ENCODE assay signal across 8 cellular contexts in the genomic region with DNA sequence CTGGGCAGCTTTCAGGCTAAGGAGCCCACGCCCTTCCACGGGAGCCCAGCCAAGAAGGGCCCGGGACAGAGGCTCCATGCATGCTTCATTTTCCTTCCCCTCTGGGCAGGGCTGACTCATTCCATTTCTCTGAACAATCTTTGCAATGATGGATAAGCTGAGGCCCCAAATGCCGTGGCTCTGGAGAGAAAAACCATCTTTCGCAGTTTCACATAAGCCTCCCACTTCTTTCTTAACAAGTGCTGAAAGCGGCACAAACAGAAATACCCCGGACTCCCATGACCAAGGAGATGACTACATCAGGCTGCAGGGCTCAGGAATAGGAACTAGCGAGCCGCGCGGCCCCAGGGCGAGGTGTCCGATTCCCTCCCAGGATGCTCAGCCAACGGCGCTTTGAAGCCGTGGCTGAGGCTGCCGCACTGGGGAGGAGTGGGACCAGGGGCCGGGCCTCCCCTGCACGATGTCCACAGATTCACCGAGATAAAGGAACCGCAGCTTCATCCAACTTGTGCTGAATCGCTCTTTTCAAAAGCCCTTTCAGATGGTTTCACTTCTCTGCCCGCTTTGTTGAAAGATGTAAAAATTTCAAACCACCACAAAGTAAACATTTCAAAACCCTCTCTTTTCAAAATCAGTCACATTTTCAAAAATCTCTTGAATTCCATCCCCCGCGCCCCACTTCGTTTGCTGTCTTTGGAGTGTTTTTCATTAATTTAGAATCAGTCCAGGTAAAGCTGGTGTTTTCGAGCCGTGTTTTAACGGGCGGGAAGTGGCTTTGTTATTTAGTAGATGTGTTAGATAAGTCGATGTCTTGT.
DNase-seq lines count a peak whose midpoint lies in the region; ATAC-seq and TF ChIP-seq lines count a peak whose summit lies in the region.

No MANE protein-coding gene starts in this region.

- peaks cover 0 to 73% (median 25%) of the 10 kb centered on the region in 3 donors for H3K27me3 ChIP-seq in psoas muscle (ENCODE audit: insufficient read depth in 3 of 3, low read length in 2 of 3)

- H3K9me3 ChIP-seq in psoas muscle: no peaks in the 10 kb centered on the region

- peaks cover 35% of the 10 kb centered on the region for H3K4me1 Mint-ChIP-seq in activated T-cell treated with anti-CD3 and anti-CD28 coated beads, Interleukin-2, amount 50 U/mL, for 72 hours (ENCODE audit: low read depth)
- peaks cover 2% of the 10 kb centered on the region for H3K4me1 Mint-ChIP-seq in progenitor cell of endocrine pancreas (ENCODE audit: low read depth)

- DNase-seq in activated naive CD4-positive, alpha-beta T cell treated with Interleukin-2 at 50 U/mL for 16 hours: peak; percentile 60
- no peak for DNase-seq in activated naive CD4-positive, alpha-beta T cell (lab: John Stamatoyannopoulos, UW)
- peak; percentile 33 to 72 for DNase-seq in NCI-H524 (lab: John Stamatoyannopoulos, UW)
- peak; percentile 67 to 70 for DNase-seq in activated T-cell treated with anti-CD3 and anti-CD28 coated beads, Interleukin-2, amount 50 U/mL, for 72 hours
- peak; percentile 40 for DNase-seq in glomerular visceral epithelial cell (ENCODE audit: extremely low spot score)
- peak; percentile 71 to 73 for DNase-seq in psoas muscle
- no peak for DNase-seq in progenitor cell of endocrine pancreas (ENCODE audit: low spot score, unreplicated experiment)

- H3K4me3 Mint-ChIP-seq in activated T-cell treated with anti-CD3 and anti-CD28 coated beads, Interleukin-2, amount 50 U/mL, for 72 hours: peak overlapping the region; percentile 64 to 93
- no peak overlapping the region for H3K4me3 Mint-ChIP-seq in progenitor cell of endocrine pancreas (ENCODE audit: low read depth)

- H3K27ac Mint-ChIP-seq in activated T-cell treated with anti-CD3 and anti-CD28 coated beads, Interleukin-2, amount 50 U/mL, for 72 hours: peak overlapping the region; percentile 75
- H3K27ac Mint-ChIP-seq in progenitor cell of endocrine pancreas: no peak overlapping the region

- H3K27me3 Mint-ChIP-seq in activated T-cell treated with anti-CD3 and anti-CD28 coated beads, Interleukin-2, amount 50 U/mL, for 72 hours (ENCODE audit: low read depth): peaks cover 71% of the 10 kb centered on the region
- H3K27me3 Mint-ChIP-seq in progenitor cell of endocrine pancreas: peaks cover 85% of the 10 kb centered on the region

- H3K4me1 ChIP-seq in psoas muscle: peaks cover 10% of the 10 kb centered on the region

- peak overlapping the region; percentile 42 for H3K4me3 ChIP-seq in psoas muscle

- 17% methylated on average over 31 of the region's 31 CpGs for WGBS in psoas muscle, 3 donors

- no peak overlapping the region for H3K27ac ChIP-seq in psoas muscle

- ATAC-seq in activated T-cell treated with anti-CD3 and anti-CD28 coated beads, Interleukin-2, amount 50 U/mL, for 72 hours (replicated peaks in 1 of 2): peak; percentile 77 to 79
- ATAC-seq in psoas muscle: peak; percentile 44 to 60 (median 54)
- no peak for ATAC-seq in GM18519 (IDR thresholded peaks at IDR 0.05; ENCODE audit: low FRiP score, unreplicated experiment)

- TF ChIP-seq CTCF in psoas muscle (IDR thresholded peaks at IDR 0.05) (no peak), progenitor cell of endocrine pancreas (IDR thresholded peaks at IDR 0.05; ENCODE audit: unreplicated experiment) (no peak)

- intact Hi-C loops in psoas muscle (cut with DNase I): no loop called here

- H3K36me3 ChIP-seq in psoas muscle (ENCODE audit: insufficient read depth in 1 of 2, low read depth in 1 of 2): no peaks in the 10 kb centered on the region

- no peaks in the 10 kb centered on the region for H3K9me3 Mint-ChIP-seq in activated T-cell treated with anti-CD3 and anti-CD28 coated beads, Interleukin-2, amount 50 U/mL, for 72 hours
- H3K9me3 Mint-ChIP-seq in progenitor cell of endocrine pancreas (ENCODE audit: low read depth): no peaks in the 10 kb centered on the region

- H3K36me3 Mint-ChIP-seq in activated T-cell treated with anti-CD3 and anti-CD28 coated beads, Interleukin-2, amount 50 U/mL, for 72 hours (ENCODE audit: insufficient read depth in 2 of 2): no peaks in the 10 kb centered on the region
- H3K36me3 Mint-ChIP-seq in progenitor cell of endocrine pancreas (ENCODE audit: insufficient read depth): no peaks in the 10 kb centered on the region

Comparison
In these comparisons a context has a peak if more than half of its experiments do, and no peak if none do; other contexts are left out.
1. DNase-seq: peak in activated naive CD4-positive, alpha-beta T cell treated with Interleukin-2 at 50 U/mL for 16 hours (single experiment), NCI-H524 (2 of 2), activated T-cell treated with anti-CD3 and anti-CD28 coated beads, Interleukin-2, amount 50 U/mL, for 72 hours (2 of 2), glomerular visceral epithelial cell (single experiment) and psoas muscle (2 of 2); none in activated naive CD4-positive, alpha-beta T cell (0 of 4) and progenitor cell of endocrine pancreas (single experiment).